In the genomic region with DNA sequence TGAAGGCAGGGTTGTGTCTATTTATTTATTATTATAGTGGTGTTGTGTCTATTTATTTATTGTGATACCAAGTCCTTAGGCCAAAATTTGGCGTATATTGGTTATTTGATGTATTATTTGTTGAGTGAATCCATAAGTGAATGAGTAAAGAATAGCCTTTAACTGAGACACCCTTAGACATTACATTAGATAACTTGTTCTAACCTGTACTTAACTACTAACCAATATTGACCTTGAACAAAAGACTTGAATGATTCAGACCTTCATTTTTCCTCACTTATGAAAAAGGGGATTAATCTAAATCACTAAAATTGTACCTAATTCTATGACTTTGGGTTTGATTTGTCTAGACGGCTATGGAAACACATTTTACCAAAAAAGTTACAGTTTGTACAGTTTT, we compare ENCODE assay signal across 23 cellular contexts.
"Had no signal": no experiment of that assay in that cellular context is flagged by ENCODE, and none has a peak within 500 bp of the region (broad histone marks: within the 10 kb centered on the region; RNA-seq: fewer than 3 reads in every experiment).

No MANE protein-coding gene starts in this region.

- H3K9me3 ChIP-seq: left ventricle myocardium inferior, mucosa of descending colon, ovary, right atrium auricular region, right lobe of liver, tibial nerve, uterus had no signal

- DNase-seq: hypothalamus; immature natural killer cell; left ventricle myocardium inferior; midbrain; mucosa of descending colon; naive thymus-derived CD4-positive, alpha-beta T cell; ovary; right lobe of liver; stimulated activated CD4-positive, alpha-beta T cell treated with anti-CD3 and anti-CD28 coated beads, Interleukin-2, amount 100 ng/mL, for 48 hours; stimulated activated CD4-positive, alpha-beta T cell treated with anti-CD3 and anti-CD28 coated beads, Interleukin-4, amount 100 ng/mL, for 4 hours; stimulated activated CD8-positive, alpha-beta memory T cell treated with anti-CD3 and anti-CD28 coated beads, Interleukin-4, amount 100 ng/mL, for 48 hours; stimulated activated naive CD4-positive, alpha-beta T cell treated with Interleukin-2 at 50 U/mL for 16 hours; stimulated activated naive CD8-positive, alpha-beta T cell treated with anti-CD3 and anti-CD28 coated beads, Interleukin-15, amount 100 ng/mL, for 72 hours; substantia nigra; uterus had no signal

- H3K4me3 Mint-ChIP-seq: immature natural killer cell; memory B cell; naive thymus-derived CD4-positive, alpha-beta T cell; natural killer cell treated with Interleukin-12 subunit alpha and Interleukin-12 subunit beta and Interleukin-15 and Interleukin-18, amount 100 ng/mL, for 72 hours; stimulated activated memory B cell treated with anti-CD40 and anti-IgM and Interleukin-4, amounts not matched to agents 10 μg/mL and 1 μg/mL and 100 μg/mL, for 72 hours; stimulated activated naive CD8-positive, alpha-beta T cell treated with anti-CD3 and anti-CD28 coated beads, Interleukin-15, amount 100 ng/mL, for 72 hours; type B pancreatic cell had no signal

- H3K36me3 Mint-ChIP-seq: immature natural killer cell; memory B cell; naive thymus-derived CD4-positive, alpha-beta T cell; stimulated activated memory B cell treated with anti-CD40 and anti-IgM and Interleukin-4, amounts not matched to agents 10 μg/mL and 1 μg/mL and 100 μg/mL, for 72 hours; type B pancreatic cell had no signal

- H3K4me1 ChIP-seq: left ventricle myocardium inferior, right atrium auricular region, right lobe of liver, tibial nerve, uterus had no signal

- H3K4me3 ChIP-seq: left ventricle myocardium inferior, lung, mucosa of descending colon, ovary, right atrium auricular region, right lobe of liver, tibial nerve, uterus had no signal

- H3K36me3 ChIP-seq: left ventricle myocardium inferior, ovary, right atrium auricular region, right lobe of liver, tibial nerve, uterus had no signal

- H3K27ac Mint-ChIP-seq: immature natural killer cell; memory B cell; naive thymus-derived CD4-positive, alpha-beta T cell; natural killer cell treated with Interleukin-12 subunit alpha and Interleukin-12 subunit beta and Interleukin-15 and Interleukin-18, amount 100 ng/mL, for 72 hours; progenitor cell of endocrine pancreas; stimulated activated memory B cell treated with anti-CD40 and anti-IgM and Interleukin-4, amounts not matched to agents 10 μg/mL and 1 μg/mL and 100 μg/mL, for 72 hours; stimulated activated naive CD8-positive, alpha-beta T cell treated with anti-CD3 and anti-CD28 coated beads, Interleukin-15, amount 100 ng/mL, for 72 hours; type B pancreatic cell had no signal

- H3K4me1 Mint-ChIP-seq: immature natural killer cell; memory B cell; naive thymus-derived CD4-positive, alpha-beta T cell; stimulated activated memory B cell treated with anti-CD40 and anti-IgM and Interleukin-4, amounts not matched to agents 10 μg/mL and 1 μg/mL and 100 μg/mL, for 72 hours; stimulated activated naive CD8-positive, alpha-beta T cell treated with anti-CD3 and anti-CD28 coated beads, Interleukin-15, amount 100 ng/mL, for 72 hours had no signal

- H3K27ac ChIP-seq: left ventricle myocardium inferior, ovary, right atrium auricular region, right lobe of liver, tibial nerve, uterus had no signal

- H3K27me3 ChIP-seq: ovary, right atrium auricular region, right lobe of liver, tibial nerve, uterus had no signal

- H3K9me3 Mint-ChIP-seq: stimulated activated memory B cell treated with anti-CD40 and anti-IgM and Interleukin-4, amounts not matched to agents 10 μg/mL and 1 μg/mL and 100 μg/mL, for 72 hours; stimulated activated naive CD8-positive, alpha-beta T cell treated with anti-CD3 and anti-CD28 coated beads, Interleukin-15, amount 100 ng/mL, for 72 hours; type B pancreatic cell had no signal

- H3K27me3 Mint-ChIP-seq: memory B cell; naive thymus-derived CD4-positive, alpha-beta T cell; natural killer cell treated with Interleukin-12 subunit alpha and Interleukin-12 subunit beta and Interleukin-15 and Interleukin-18, amount 100 ng/mL, for 72 hours; progenitor cell of endocrine pancreas; stimulated activated memory B cell treated with anti-CD40 and anti-IgM and Interleukin-4, amounts not matched to agents 10 μg/mL and 1 μg/mL and 100 μg/mL, for 72 hours; stimulated activated naive CD8-positive, alpha-beta T cell treated with anti-CD3 and anti-CD28 coated beads, Interleukin-15, amount 100 ng/mL, for 72 hours; type B pancreatic cell had no signal
